In genomic region chr6:38871745-38872568, GRCh38 we compare ENCODE assay signal across 1 cellular context.
TF ChIP-seq lines count a peak whose summit lies in the region.

No MANE protein-coding gene starts in this region.

TF ChIP-seq in HepG2, 621 proteins besides CTCF, POLR2A, EP300 and RAD21 (continued from another document):
- no peak for TF ChIP-seq ZBTB26 (CRISPR knock-in tag; IDR thresholded peaks at IDR 0.05; ENCODE audit: borderline replicate concordance)
